Comparison of ENCODE assay signal across 8 cellular contexts in the genomic region with DNA sequence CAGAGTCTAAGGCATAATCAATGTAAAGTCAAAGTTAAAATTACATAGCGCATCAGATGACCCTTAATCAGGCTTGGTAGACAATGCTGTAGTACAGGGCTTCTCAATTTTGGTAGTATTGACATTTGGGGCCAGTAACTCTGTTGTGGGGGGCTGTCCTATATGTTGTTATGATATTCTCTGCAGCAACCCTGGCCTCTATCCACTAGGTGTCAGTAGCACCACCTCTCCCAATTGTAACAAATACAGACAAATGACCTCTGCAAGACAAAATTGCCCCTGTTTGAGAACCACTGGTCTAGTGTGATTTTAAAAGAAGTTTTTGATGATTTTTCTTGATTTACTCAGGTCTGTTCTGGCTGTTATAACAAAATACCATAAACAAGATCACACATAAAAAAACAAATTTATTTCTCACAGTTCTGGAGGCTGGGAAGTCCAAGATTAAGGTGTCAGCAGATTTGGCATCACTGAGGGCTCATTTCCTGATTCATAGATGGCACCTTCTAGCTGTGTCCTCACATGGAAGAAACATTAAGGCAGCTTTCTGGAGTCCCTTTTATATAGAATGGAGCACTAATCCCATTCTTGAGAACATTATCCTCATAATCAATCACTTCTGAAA.
A peak's percentile ranks its signal among the peaks of the same experiment; 100 is the strongest.
DNase-seq lines count a peak whose midpoint lies in the region; ATAC-seq and TF ChIP-seq lines count a peak whose summit lies in the region.

No MANE protein-coding gene starts in this region.

- TF ChIP-seq CTCF in retinal pigment epithelial cell (conservative IDR thresholded peaks at IDR 0.05; ENCODE audit: low read depth, low read length) = peak; percentile 77

- no peak overlapping the region for H3K4me3 ChIP-seq in retinal pigment epithelial cell (ENCODE audit: low read length)

- peak; percentile 4 for DNase-seq in COLO668 (lab: John Stamatoyannopoulos, UW; ENCODE audit: unreplicated experiment)
- DNase-seq in NCI-H146 treated with DMSO at 0.1 percent for 48 hours (lab: John Stamatoyannopoulos, UW; ENCODE audit: unreplicated experiment) = peak; percentile 55
- peak; percentile 2 for DNase-seq in activated CD4-positive, alpha-beta T cell treated with anti-CD3 and anti-CD28 coated beads, Interleukin-2, amount 50 U/mL, for 1 hour
- DNase-seq in germinal center (ENCODE audit: low spot score) = peak; percentile 48
- DNase-seq in retinal pigment epithelial cell (ENCODE audit: low read depth) = no peak
- no peak for DNase-seq in GOT3 (lab: John Stamatoyannopoulos, UW)

- peak; percentile 93 for ATAC-seq in GM18517 (IDR thresholded peaks at IDR 0.05; ENCODE audit: unreplicated experiment)
- ATAC-seq in HG02884 (IDR thresholded peaks at IDR 0.05; ENCODE audit: unreplicated experiment) = peak; percentile 96

Comparison
In these comparisons a context has a peak if more than half of its experiments do, and no peak if none do; other contexts are left out.
1. DNase-seq: peak in COLO668 (single experiment), NCI-H146 treated with DMSO at 0.1 percent for 48 hours (single experiment), activated CD4-positive, alpha-beta T cell treated with anti-CD3 and anti-CD28 coated beads, Interleukin-2, amount 50 U/mL, for 1 hour (single experiment) and germinal center (single experiment); none in retinal pigment epithelial cell (single experiment) and GOT3 (single experiment).